Comparison of ENCODE assay signal across 11 cellular contexts in genomic region chr13:110443633-110444225, GRCh38.
DNase-seq lines count a peak whose midpoint lies in the region; ATAC-seq, FAIRE-seq and TF ChIP-seq lines count a peak whose summit lies in the region.
"Had no signal": no experiment of that assay in that cellular context is flagged by ENCODE, and none has a peak within 500 bp of the region (broad histone marks: within the 10 kb centered on the region; RNA-seq: fewer than 3 reads in every experiment).

No MANE protein-coding gene starts in this region.

- no peak for FAIRE-seq in HepG2 (lab: Jason Lieb, UNC)

- WGBS in HepG2 (ENCODE audit: low lambda C conversion rate), result 23% methylated on average over 4 of the region's 12 CpGs

- H2AFZ ChIP-seq in HepG2 (ENCODE audit: low read length), result no peak overlapping the region

- peaks cover 0 to 17% of the 10 kb centered on the region in 2 donors for H3K4me1 ChIP-seq in ascending aorta
- no peaks in the 10 kb centered on the region for H3K4me1 ChIP-seq in CD4-positive, alpha-beta memory T cell (ENCODE audit: insufficient read depth, low read length)
- peaks cover 18% of the 10 kb centered on the region for H3K4me1 ChIP-seq in HepG2 (ENCODE audit: insufficient read depth, low read length)

- TF ChIP-seq EP300 in HepG2 (IDR thresholded peaks at IDR 0.05; ENCODE audit: low read depth in 2 of 2, low read length in 2 of 2), result no peak
- no peak for TF ChIP-seq EP300 in HepG2 (CRISPR knock-in tag; IDR thresholded peaks at IDR 0.05; ENCODE audit: borderline replicate concordance)

- H3K4me2 ChIP-seq in HepG2 (ENCODE audit: low read depth, low read length), result no peak overlapping the region

- no peak overlapping the region for H3K9ac ChIP-seq in HepG2 (ENCODE audit: insufficient read depth, low read depth, low read length)

- peak; percentile 33 for ATAC-seq in HG02571 (IDR thresholded peaks at IDR 0.05; ENCODE audit: unreplicated experiment)
- ATAC-seq in HepG2, result no peak

- H3K9me3 Mint-ChIP-seq in osteocyte (ENCODE audit: unreplicated experiment), result no peaks in the 10 kb centered on the region
- no peaks in the 10 kb centered on the region for H3K9me3 Mint-ChIP-seq in activated T-cell treated with anti-CD3 and anti-CD28 coated beads, Interleukin-2, amount 50 U/mL, for 24 hours
- no peaks in the 10 kb centered on the region for H3K9me3 Mint-ChIP-seq in CD4-positive, alpha-beta memory T cell

- H3K27ac ChIP-seq in ascending aorta, result peak overlapping the region; percentile 80
- no peak overlapping the region for H3K27ac ChIP-seq in CD4-positive, alpha-beta memory T cell (ENCODE audit: low read depth, low read length)
- H3K27ac ChIP-seq in HepG2 (ENCODE audit: extremely low read length, insufficient read depth, low read length), result no peak overlapping the region

- H3K36me3 Mint-ChIP-seq in osteocyte (ENCODE audit: unreplicated experiment), result peaks cover 59% of the 10 kb centered on the region
- H3K36me3 Mint-ChIP-seq in activated T-cell treated with anti-CD3 and anti-CD28 coated beads, Interleukin-2, amount 50 U/mL, for 24 hours (ENCODE audit: low read depth), result no peaks in the 10 kb centered on the region
- no peaks in the 10 kb centered on the region for H3K36me3 Mint-ChIP-seq in CD4-positive, alpha-beta memory T cell

- H3K36me3 ChIP-seq in ascending aorta, result peaks cover 75 to 76% of the 10 kb centered on the region in 2 donors
- H3K36me3 ChIP-seq in CD4-positive, alpha-beta memory T cell (ENCODE audit: insufficient read depth, low read length), result no peaks in the 10 kb centered on the region
- no peaks in the 10 kb centered on the region for H3K36me3 ChIP-seq in HepG2 (replicated peaks in 1 of 2; ENCODE audit: control insufficient read depth in 1 of 2, insufficient read depth in 2 of 2, low read length in 2 of 2)

- no peaks in the 10 kb centered on the region for H3K79me2 ChIP-seq in HepG2 (ENCODE audit: insufficient read depth, low read length)

- no peaks in the 10 kb centered on the region for H4K20me1 ChIP-seq in HepG2 (ENCODE audit: insufficient read depth, low read length)

- TF ChIP-seq POLR2A in HepG2 (IDR thresholded peaks at IDR 0.05; ENCODE audit: insufficient read depth in 1 of 2, low read depth in 2 of 2, low read length in 2 of 2), result no peak

- DNase-seq in GM13976 (ENCODE audit: low spot score), result peak; percentile 48
- DNase-seq in ascending aorta (ENCODE audit: low spot score in 2 of 2), result peak in 1 of 2 donors; percentile 67
- no peak for DNase-seq in osteocyte (ENCODE audit: extremely low spot score, unreplicated experiment)
- no peak for DNase-seq in activated T-cell treated with anti-CD3 and anti-CD28 coated beads, Interleukin-2, amount 50 U/mL, for 24 hours
- no peak for DNase-seq in CD4-positive, alpha-beta memory T cell
- DNase-seq in HepG2 (ENCODE audit: low spot score), result no peak
- no peak for DNase-seq in SK-N-DZ (ENCODE audit: low spot score)
- DNase-seq: activated CD4-positive, alpha-beta T cell treated with anti-CD3 and anti-CD28 coated beads for 1 hour; activated naive CD4-positive, alpha-beta T cell treated with anti-CD3 and anti-CD28 coated beads, Interleukin-2, amount 50 U/mL, for 16 hours; heart left ventricle had no signal

- peaks cover 87% of the 10 kb centered on the region for H3K4me1 Mint-ChIP-seq in osteocyte (ENCODE audit: unreplicated experiment)
- no peaks in the 10 kb centered on the region for H3K4me1 Mint-ChIP-seq in activated T-cell treated with anti-CD3 and anti-CD28 coated beads, Interleukin-2, amount 50 U/mL, for 24 hours (ENCODE audit: low read depth)
- H3K4me1 Mint-ChIP-seq in CD4-positive, alpha-beta memory T cell, result no peaks in the 10 kb centered on the region

- in situ Hi-C loops in GM13976 (cut with MboI; ENCODE audit: low sequenced_read_pairs, unreplicated experiment), result no loop called here
- in situ Hi-C loops in HepG2 (cut with HindIII; ENCODE audit: extremely low pct_ligation_motif_present, low pct_unique_long_range_greater_than_20kb), result no loop called here

- CTCF ChIA-PET in CD4-positive, alpha-beta memory T cell (lab: Charles Lee; ENCODE audit: partially characterized antibody), result interaction anchor here (1.3 to 1.5 kb wide), 2 partner anchors 12 to 150 kb away, joined by 3 to 8 read pairs; no protein-coding TSS in a partner anchor
- CTCF ChIA-PET in HepG2 (lab: Yijun Ruan, JAX; ENCODE audit: low intra/inter-chr PET ratio, low total read pairs), result no interaction called here

- TF ChIP-seq CTCF in GM13976 (IDR thresholded peaks at IDR 0.05; ENCODE audit: borderline replicate concordance, control extremely low read depth, extremely low read depth, insufficient read depth, missing control alignments), result no peak
- no peak for TF ChIP-seq CTCF in ascending aorta (IDR thresholded peaks at IDR 0.05)
- no peak for TF ChIP-seq CTCF in osteocyte (IDR thresholded peaks at IDR 0.05)
- no peak for TF ChIP-seq CTCF in HepG2 (CRISPR knock-in tag; IDR thresholded peaks at IDR 0.05)

- H3K4me3 ChIP-seq in ascending aorta (no peak overlapping the region), HepG2 (replicated peaks in 1 of 3; ENCODE audit: insufficient read depth in 1 of 3, low read depth in 2 of 3, low read length in 3 of 3) (no peak overlapping the region)
- H3K4me3 ChIP-seq in CD4-positive, alpha-beta memory T cell (ENCODE audit: low read length in 2 of 2), result no peak overlapping the region
- H3K4me3 ChIP-seq: heart left ventricle had no signal

- no peaks in the 10 kb centered on the region for H3K27me3 Mint-ChIP-seq in osteocyte (ENCODE audit: unreplicated experiment)
- peaks cover 84% of the 10 kb centered on the region for H3K27me3 Mint-ChIP-seq in activated T-cell treated with anti-CD3 and anti-CD28 coated beads, Interleukin-2, amount 50 U/mL, for 24 hours
- H3K27me3 Mint-ChIP-seq in CD4-positive, alpha-beta memory T cell, result peaks cover 18 to 23% of the 10 kb centered on the region in 2 donors

- intact Hi-C loops in ascending aorta (cut with DNase I) (loop anchor here (1.0 kb wide), 1 partner anchor 221 kb away; no protein-coding TSS in a partner anchor), HepG2 (cut with micrococcal nuclease; ENCODE audit: unreplicated experiment) (loop anchor here (1.0 kb wide), 1 partner anchor 221 kb away; no protein-coding TSS in a partner anchor)
- intact Hi-C loops in CD4-positive, alpha-beta memory T cell (cut with micrococcal nuclease), result no loop called here

- no peak overlapping the region for H3K4me3 Mint-ChIP-seq in osteocyte (ENCODE audit: unreplicated experiment)
- H3K4me3 Mint-ChIP-seq in activated T-cell treated with anti-CD3 and anti-CD28 coated beads, Interleukin-2, amount 50 U/mL, for 24 hours, result no peak overlapping the region
- H3K4me3 Mint-ChIP-seq in CD4-positive, alpha-beta memory T cell, result no peak overlapping the region

- no peak for TF ChIP-seq RAD21 in HepG2 (CRISPR knock-in tag; IDR thresholded peaks at IDR 0.05)

- peak overlapping the region; percentile 83 for H3K27ac Mint-ChIP-seq in osteocyte (ENCODE audit: unreplicated experiment)
- no peak overlapping the region for H3K27ac Mint-ChIP-seq in activated T-cell treated with anti-CD3 and anti-CD28 coated beads, Interleukin-2, amount 50 U/mL, for 24 hours
- H3K27ac Mint-ChIP-seq in CD4-positive, alpha-beta memory T cell, result no peak overlapping the region

- no TSS peak for BruUV-seq in HepG2 (replicated peaks; lab: Mats Ljungman, UMichigan)

- POLR2A ChIA-PET in CD4-positive, alpha-beta memory T cell (lab: Charles Lee; ENCODE audit: partially characterized antibody), result no interaction called here
- POLR2A ChIA-PET in HepG2 (lab: Yijun Ruan, JAX), result no interaction called here

- H3K9me3 ChIP-seq in ascending aorta (no peaks in the 10 kb centered on the region), HepG2 (ENCODE audit: low read length) (no peaks in the 10 kb centered on the region)
- H3K9me3 ChIP-seq in CD4-positive, alpha-beta memory T cell (ENCODE audit: control insufficient read depth in 1 of 2, low read length in 2 of 2), result no peaks in the 10 kb centered on the region
- H3K9me3 ChIP-seq: heart left ventricle had no signal

- H3K27me3 ChIP-seq in ascending aorta (no peaks in the 10 kb centered on the region), HepG2 (ENCODE audit: control insufficient read depth in 1 of 2, insufficient read depth in 2 of 2, low read length in 2 of 2) (peaks cover 3 to 52% of the 10 kb centered on the region in 2 experiments; a peak in 4 of 5 replicates)
- peaks cover 5% of the 10 kb centered on the region for H3K27me3 ChIP-seq in CD4-positive, alpha-beta memory T cell (ENCODE audit: insufficient read depth, low read length)
- H3K27me3 ChIP-seq: heart left ventricle had no signal

TF ChIP-seq in HepG2, 621 proteins besides CTCF, POLR2A, EP300 and RAD21 (continues in another document):
- no peak for TF ChIP-seq PRPF4 (IDR thresholded peaks at IDR 0.05; ENCODE audit: low read depth, low read length, poor library complexity, severe bottlenecking)
- TF ChIP-seq, protein P1, sequence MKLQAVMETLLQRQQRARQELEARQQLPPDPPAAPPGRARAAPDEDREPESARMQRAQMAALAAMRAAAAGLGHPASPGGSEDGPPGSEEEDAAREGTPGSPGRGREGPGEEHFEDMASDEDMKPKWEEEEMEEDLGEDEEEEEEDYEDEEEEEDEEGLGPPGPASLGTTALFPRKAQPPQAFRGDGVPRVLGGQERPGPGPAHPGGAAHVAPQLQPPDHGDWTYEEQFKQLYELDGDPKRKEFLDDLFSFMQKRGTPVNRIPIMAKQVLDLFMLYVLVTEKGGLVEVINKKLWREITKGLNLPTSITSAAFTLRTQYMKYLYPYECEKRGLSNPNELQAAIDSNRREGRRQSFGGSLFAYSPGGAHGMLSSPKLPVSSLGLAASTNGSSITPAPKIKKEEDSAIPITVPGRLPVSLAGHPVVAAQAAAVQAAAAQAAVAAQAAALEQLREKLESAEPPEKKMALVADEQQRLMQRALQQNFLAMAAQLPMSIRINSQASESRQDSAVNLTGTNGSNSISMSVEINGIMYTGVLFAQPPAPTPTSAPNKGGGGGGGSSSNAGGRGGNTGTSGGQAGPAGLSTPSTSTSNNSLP (IDR thresholded peaks at IDR 0.05; ENCODE audit: low read depth, low read length), result no peak
- no peak for TF ChIP-seq MED13 (CRISPR knock-in tag; IDR thresholded peaks at IDR 0.05)
- no peak for TF ChIP-seq SMYD3 (CRISPR knock-in tag; IDR thresholded peaks at IDR 0.05)
- no peak for TF ChIP-seq MAFG (CRISPR knock-in tag; IDR thresholded peaks at IDR 0.05)
- no peak for TF ChIP-seq DNMT1 (CRISPR knock-in tag; IDR thresholded peaks at IDR 0.05)
- no peak for TF ChIP-seq PHB2 (IDR thresholded peaks at IDR 0.05; ENCODE audit: partially characterized antibody)
- TF ChIP-seq HOXA3 (CRISPR knock-in tag; IDR thresholded peaks at IDR 0.05), result no peak
- no peak for TF ChIP-seq ZNF670 (CRISPR knock-in tag; IDR thresholded peaks at IDR 0.05; ENCODE audit: borderline replicate concordance)
- TF ChIP-seq SP140L (CRISPR knock-in tag; IDR thresholded peaks at IDR 0.05; ENCODE audit: borderline replicate concordance), result no peak

Comparison
In these comparisons a context has a peak if more than half of its experiments do, and no peak if none do; other contexts are left out.
1. H3K27ac ChIP-seq: peak in ascending aorta (2 of 2); none in CD4-positive, alpha-beta memory T cell (single experiment) and HepG2 (single experiment).